In genomic region chr3:50273689-50274065, GRCh38 we compare ENCODE assay signal across 13 cellular contexts. TPM values are rescaled to one million over a fixed set of nuclear protein-coding genes. Genes with fewer than 3 reads are reported as not detected.
DNase-seq lines count a peak whose midpoint lies in the region; ATAC-seq, FAIRE-seq and TF ChIP-seq lines count a peak whose summit lies in the region.
"Had no signal": no experiment of that assay in that cellular context is flagged by ENCODE, and none has a peak within 500 bp of the region (broad histone marks: within the 10 kb centered on the region; RNA-seq: fewer than 3 reads in every experiment).

No MANE protein-coding gene starts in this region.

- no peaks in the 10 kb centered on the region for H4K20me1 ChIP-seq in mammary epithelial cell (ENCODE audit: insufficient read depth, low read length)

- H3K9me3 Mint-ChIP-seq in activated CD4-positive, alpha-beta T cell treated with anti-CD3 and anti-CD28 coated beads for 36 hours (ENCODE audit: low read depth): no peaks in the 10 kb centered on the region

- no peak overlapping the region for H3K9ac ChIP-seq in mammary epithelial cell (ENCODE audit: insufficient read depth, low read length)
- peak overlapping the region; percentile 57 for H3K9ac ChIP-seq in mucosa of stomach (ENCODE audit: low read length)

- H3K4me1 ChIP-seq in left ventricle myocardium inferior (peaks cover 57% of the 10 kb centered on the region), mammary epithelial cell (ENCODE audit: insufficient read depth, low read length) (peaks cover 38% of the 10 kb centered on the region), mucosa of stomach (ENCODE audit: control insufficient read depth, insufficient read depth, low read length) (peaks cover 47% of the 10 kb centered on the region), vagina (peaks cover 60% of the 10 kb centered on the region)

- POLR2A ChIA-PET in activated CD4-positive, alpha-beta T cell treated with anti-CD3 and anti-CD28 coated beads for 36 hours (lab: Charles Lee): no interaction called here

- no peak overlapping the region for H3K4me3 Mint-ChIP-seq in activated CD4-positive, alpha-beta T cell treated with anti-CD3 and anti-CD28 coated beads for 36 hours

- TF ChIP-seq POLR2A in vagina (IDR thresholded peaks at IDR 0.05): no peak

- H3K4me3 ChIP-seq in left ventricle myocardium inferior (peak overlapping the region; percentile 55), mammary epithelial cell (replicated peaks in 1 of 3; ENCODE audit: insufficient read depth in 1 of 3, low read depth in 2 of 3, low read length in 3 of 3) (no peak overlapping the region), mucosa of stomach (ENCODE audit: low read length) (no peak overlapping the region), vagina (peak overlapping the region in 1 of 2 donors; percentile 23)

- intact Hi-C loops in left ventricle myocardium inferior (cut with micrococcal nuclease) (loop anchor here (5.0 to 10.0 kb wide), 2 partner anchors 46 to 79 kb away; partner anchors contain the start of gene GNAT1), Right ventricle myocardium inferior (cut with DNase I) (loop anchor here (1.0 to 5.0 kb wide), 4 partner anchors 46 to 151 kb away; no protein-coding TSS in a partner anchor), mammary epithelial cell (cut with micrococcal nuclease) (loop anchor here (1.0 to 5.0 kb wide), 6 partner anchors 13 to 151 kb away; no protein-coding TSS in a partner anchor), vagina (cut with DNase I) (loop anchor here (5.0 to 10.0 kb wide), 2 partner anchors 46 to 149 kb away; no protein-coding TSS in a partner anchor)
- intact Hi-C loops in activated CD4-positive, alpha-beta T cell treated with anti-CD3 and anti-CD28 coated beads for 36 hours (cut with DNase I, micrococcal nuclease): loop anchor here (1.0 to 10.0 kb wide), 11 partner anchors 13 to 152 kb away; partner anchors contain the start of genes HYAL2 (in 1 of the 2), IFRD2 (in 1 of the 2) and TUSC2 (in 1 of the 2)

- H3K36me3 Mint-ChIP-seq in activated CD4-positive, alpha-beta T cell treated with anti-CD3 and anti-CD28 coated beads for 36 hours (ENCODE audit: low read depth): no peaks in the 10 kb centered on the region
- H3K36me3 Mint-ChIP-seq: CD4-positive, CD25-positive, alpha-beta regulatory T cell had no signal

- H3K27ac ChIP-seq in left ventricle myocardium inferior (replicated peaks) (no peak overlapping the region), mammary epithelial cell (ENCODE audit: insufficient read depth, low read depth, low read length) (no peak overlapping the region), vagina (peak overlapping the region; percentile 37)

- no peak overlapping the region for H3K27ac Mint-ChIP-seq in activated CD4-positive, alpha-beta T cell treated with anti-CD3 and anti-CD28 coated beads for 36 hours

- H3K27me3 ChIP-seq in left ventricle myocardium inferior (ENCODE audit: low read depth) (peaks cover 31% of the 10 kb centered on the region), mammary epithelial cell (ENCODE audit: insufficient read depth, low read length) (no peaks in the 10 kb centered on the region), mucosa of stomach (ENCODE audit: control insufficient read depth, insufficient read depth, low read length) (peaks cover 4% of the 10 kb centered on the region), vagina (no peaks in the 10 kb centered on the region)
- H3K27me3 ChIP-seq: gastrocnemius medialis had no signal

- H3K9me3 ChIP-seq in left ventricle myocardium inferior (replicated peaks) (no peaks in the 10 kb centered on the region), mammary epithelial cell (replicated peaks; ENCODE audit: insufficient read depth, low read length) (no peaks in the 10 kb centered on the region), mucosa of stomach (ENCODE audit: control insufficient read depth, low read length) (no peaks in the 10 kb centered on the region), vagina (no peaks in the 10 kb centered on the region)
- H3K9me3 ChIP-seq: gastrocnemius medialis had no signal

- H3K27me3 Mint-ChIP-seq in activated CD4-positive, alpha-beta T cell treated with anti-CD3 and anti-CD28 coated beads for 36 hours: peaks cover 35% of the 10 kb centered on the region

- H3K79me2 ChIP-seq in mammary epithelial cell (ENCODE audit: insufficient read depth, low read length): no peaks in the 10 kb centered on the region

- peak overlapping the region; percentile 94 for H3K4me2 ChIP-seq in mammary epithelial cell (ENCODE audit: insufficient read depth, low read depth, low read length)

- BruUV-seq in mammary epithelial cell (replicated peaks; lab: Mats Ljungman, UMichigan): no TSS peak

- DNase-seq in left ventricle myocardium inferior (no peak), Right ventricle myocardium inferior (ENCODE audit: missing footprints) (no peak), mammary epithelial cell (no peak), vagina (ENCODE audit: extremely low spot score in 2 of 2) (no peak), HTR-8/SVneo (ENCODE audit: insufficient read length, low spot score) (no peak), D341Med (ENCODE audit: low spot score) (no peak)
- no peak for DNase-seq in activated CD4-positive, alpha-beta T cell treated with anti-CD3 and anti-CD28 coated beads for 36 hours

- H2AFZ ChIP-seq in mammary epithelial cell (ENCODE audit: low read depth, low read length): peak overlapping the region; percentile 81

- dilution Hi-C loops in mammary epithelial cell (cut with HindIII; ENCODE audit: low sequenced_read_pairs): no loop called here

- no peak for ATAC-seq in Right ventricle myocardium inferior
- no peak for ATAC-seq in activated CD4-positive, alpha-beta T cell treated with anti-CD3 and anti-CD28 coated beads for 36 hours

- WGBS in mammary epithelial cell (ENCODE audit: low coverage, missing lambda C conversion rate): 68% methylated on average over 5 of the region's 31 CpGs

- CTCF ChIA-PET in mammary epithelial cell (lab: Charles Lee; ENCODE audit: low non-redundant PET): no interaction called here
- CTCF ChIA-PET in activated CD4-positive, alpha-beta T cell treated with anti-CD3 and anti-CD28 coated beads for 36 hours (lab: Charles Lee): interaction anchor here (0.8 to 3.1 kb wide), 2 partner anchors 78 to 81 kb away, joined by 3 to 21 read pairs; no protein-coding TSS in a partner anchor

- H3K4me1 Mint-ChIP-seq in activated CD4-positive, alpha-beta T cell treated with anti-CD3 and anti-CD28 coated beads for 36 hours: peaks cover 25% of the 10 kb centered on the region

- in situ Hi-C loops in mammary epithelial cell (cut with MboI; ENCODE audit: low sequenced_read_pairs in 2 of 2): loop anchor here (5.0 to 10.0 kb wide), 4 partner anchors 41 to 81 kb away; partner anchors contain the start of genes GNAT1 (in 2 of the 2), HYAL2 (in 1 of the 2) and TUSC2 (in 1 of the 2)

- no peak for FAIRE-seq in HTR-8/SVneo (lab: Jason Lieb, UNC)

- H3K36me3 ChIP-seq in left ventricle myocardium inferior: no peaks in the 10 kb centered on the region
- no peaks in the 10 kb centered on the region for H3K36me3 ChIP-seq in mammary epithelial cell (ENCODE audit: insufficient read depth, low read length)
- no peaks in the 10 kb centered on the region for H3K36me3 ChIP-seq in mucosa of stomach (ENCODE audit: control insufficient read depth, insufficient read depth, low read length)
- no peaks in the 10 kb centered on the region for H3K36me3 ChIP-seq in vagina
- H3K36me3 ChIP-seq: gastrocnemius medialis had no signal

- TF ChIP-seq CTCF in left ventricle myocardium inferior (IDR thresholded peaks at IDR 0.05; ENCODE audit: borderline replicate concordance) (no peak), mammary epithelial cell (conservative IDR thresholded peaks at IDR 0.05 in 1 of 2, IDR thresholded peaks at IDR 0.05 in 1 of 2; ENCODE audit: extremely low read depth in 1 of 2, insufficient read depth in 1 of 2, low read depth in 1 of 2, low read length in 2 of 2) (no peak), vagina (IDR thresholded peaks at IDR 0.05) (no peak)

RNA-seq across cellular contexts. Expression of gene SEMA3B, which starts 4.7 kb away (rescaled TPM):
- total RNA-seq in left ventricle myocardium inferior (23.2 TPM), Right ventricle myocardium inferior (19.8 TPM), mammary epithelial cell (10 to 100 TPM in 1 of 2 donors, 1 to 10 TPM in 1; 4.3 to 15.5 TPM), vagina (32.9 TPM)
- 8.4 TPM for polyA plus RNA-seq in mammary epithelial cell
- polyA minus RNA-seq in mammary epithelial cell: 0.31 TPM
- total RNA-seq in activated CD4-positive, alpha-beta T cell treated with anti-CD3 and anti-CD28 coated beads for 36 hours: 1 to 10 TPM; 1.6 to 2.1 TPM
- polyA plus RNA-seq: CD4-positive, CD25-positive, alpha-beta regulatory T cell had no signal

RNA-seq across cellular contexts. Expression of gene LSMEM2, which starts 5.2 kb away (rescaled TPM):
- total RNA-seq in left ventricle myocardium inferior (27.7 TPM), Right ventricle myocardium inferior (29.8 TPM), mammary epithelial cell (under 1 TPM in 1 of 2 donors, not detected in 1; 0.19 TPM), vagina (not detected)
- 0.05 TPM for polyA plus RNA-seq in mammary epithelial cell
- not detected for polyA minus RNA-seq in mammary epithelial cell
- total RNA-seq in activated CD4-positive, alpha-beta T cell treated with anti-CD3 and anti-CD28 coated beads for 36 hours: not detected
- total RNA-seq: A673; CD4-positive, CD25-positive, alpha-beta regulatory T cell; dermis microvascular lymphatic vessel endothelial cell; subcutaneous adipose tissue had no signal

RNA-seq across cellular contexts. Expression of gene IFRD2, which starts 18.6 kb away (rescaled TPM):
- total RNA-seq in left ventricle myocardium inferior (54.9 TPM), Right ventricle myocardium inferior (69.4 TPM), mammary epithelial cell (100 to 1,000 TPM in 1 of 2 donors, 10 to 100 TPM in 1; 65.5 to 117 TPM), vagina (37.3 TPM)
- 122 TPM for polyA plus RNA-seq in mammary epithelial cell
- polyA minus RNA-seq in mammary epithelial cell: 94.5 TPM
- 100 to 1,000 TPM; 100 to 125 TPM for total RNA-seq in activated CD4-positive, alpha-beta T cell treated with anti-CD3 and anti-CD28 coated beads for 36 hours

RNA-seq across cellular contexts. Expression of gene HYAL3, which starts 25.5 kb away (rescaled TPM):
- total RNA-seq in left ventricle myocardium inferior: 1.2 TPM
- 1.4 TPM for total RNA-seq in Right ventricle myocardium inferior
- 10 to 100 TPM in 1 of 2 donors, 1 to 10 TPM in 1; 9.7 to 12.7 TPM for total RNA-seq in mammary epithelial cell
- polyA plus RNA-seq in mammary epithelial cell: 23.8 TPM
- polyA minus RNA-seq in mammary epithelial cell: 12.6 TPM
- 8.1 TPM for total RNA-seq in vagina
- 1 to 10 TPM; 4.5 to 5.4 TPM for total RNA-seq in activated CD4-positive, alpha-beta T cell treated with anti-CD3 and anti-CD28 coated beads for 36 hours

RNA-seq across cellular contexts. Expression of gene NAA80, which starts 25.5 kb away (rescaled TPM):
- total RNA-seq in left ventricle myocardium inferior: 5.3 TPM
- 5.8 TPM for total RNA-seq in Right ventricle myocardium inferior
- total RNA-seq in mammary epithelial cell: 10 to 100 TPM in 1 of 2 donors, 1 to 10 TPM in 1; 8.3 to 20.9 TPM
- 14.6 TPM for polyA plus RNA-seq in mammary epithelial cell
- polyA minus RNA-seq in mammary epithelial cell: 71.3 TPM
- 10.1 TPM for total RNA-seq in vagina
- total RNA-seq in activated CD4-positive, alpha-beta T cell treated with anti-CD3 and anti-CD28 coated beads for 36 hours: 10 to 100 TPM; 17.6 to 18.7 TPM

Comparison
In these comparisons a context has a peak if more than half of its experiments do, and no peak if none do; other contexts are left out.
1. RNA of gene LSMEM2, which starts 5.2 kb away (total RNA-seq): 29.8 TPM in Right ventricle myocardium inferior (single experiment) and 27.7 TPM in left ventricle myocardium inferior (single experiment); not detected in vagina (single experiment), 0.19 TPM in mammary epithelial cell and not detected in activated CD4-positive, alpha-beta T cell treated with anti-CD3 and anti-CD28 coated beads for 36 hours; every median in the first group is over 10 times any median in the second.